8 cellular contexts compared by ENCODE assay signal in the genomic region with DNA sequence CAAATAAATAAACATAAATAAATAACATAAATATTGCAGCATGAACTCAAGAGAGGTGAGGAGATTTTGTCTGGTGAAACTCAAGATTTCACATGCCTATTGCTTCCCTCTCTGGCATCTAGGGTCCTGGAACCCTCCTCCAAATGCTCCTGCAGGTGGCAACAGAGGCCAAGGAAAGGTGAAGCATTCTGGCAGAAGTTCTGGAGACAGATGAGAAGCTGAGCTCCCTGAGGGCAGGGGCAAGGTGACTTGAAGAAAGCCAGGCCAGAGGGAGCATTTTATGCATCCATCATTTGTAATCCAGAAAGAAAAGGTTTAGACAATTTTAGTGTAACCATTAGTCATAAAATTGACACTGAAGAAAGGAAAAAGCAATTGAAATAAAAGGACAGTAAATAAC.
DNase-seq lines count a peak whose midpoint lies in the region; ATAC-seq and TF ChIP-seq lines count a peak whose summit lies in the region.

No MANE protein-coding gene starts in this region.

- TF ChIP-seq CTCF in MM.1S (IDR thresholded peaks at IDR 0.05; ENCODE audit: low read length) (peak; percentile 64), SU-DHL-6 (IDR thresholded peaks at IDR 0.05; ENCODE audit: insufficient read depth, low read length, poor library complexity, severe bottlenecking) (peak; percentile 17), astrocyte of the spinal cord (IDR thresholded peaks at IDR 0.05; ENCODE audit: low read depth, low read length) (peak; percentile 69), right lobe of liver (IDR thresholded peaks at IDR 0.05) (peak; percentile 45 to 59 (median 52))

- H3K9me3 ChIP-seq in MM.1S (replicated peaks; ENCODE audit: insufficient read depth, low read length) (no peaks in the 10 kb centered on the region), SU-DHL-6 (ENCODE audit: insufficient read depth, low read length) (no peaks in the 10 kb centered on the region), right lobe of liver (no peaks in the 10 kb centered on the region)

- no peak overlapping the region for H2AFZ ChIP-seq in MM.1S (ENCODE audit: low read length)
- no peak overlapping the region for H2AFZ ChIP-seq in SU-DHL-6 (ENCODE audit: low read depth, low read length, severe bottlenecking)

- H3K27ac ChIP-seq in MM.1S (ENCODE audit: low read length): no peak overlapping the region
- no peak overlapping the region for H3K27ac ChIP-seq in SU-DHL-6 (ENCODE audit: low read depth, low read length)
- no peak overlapping the region for H3K27ac ChIP-seq in right lobe of liver

- ATAC-seq in right lobe of liver: no peak

- in situ Hi-C loops in astrocyte of the spinal cord (cut with HindIII; ENCODE audit: low sequenced_read_pairs): no loop called here

- H3K36me3 ChIP-seq in MM.1S (replicated peaks; ENCODE audit: insufficient read depth, low read length): no peaks in the 10 kb centered on the region
- H3K36me3 ChIP-seq in SU-DHL-6 (ENCODE audit: low read length): no peaks in the 10 kb centered on the region
- H3K36me3 ChIP-seq in right lobe of liver: no peaks in the 10 kb centered on the region

- no peaks in the 10 kb centered on the region for H3K79me2 ChIP-seq in MM.1S (ENCODE audit: low read length)
- H3K79me2 ChIP-seq in SU-DHL-6 (ENCODE audit: insufficient read depth, low read length): no peaks in the 10 kb centered on the region

- peak; percentile 9 for DNase-seq in NCI-H1694 treated with DMSO at 0.1 percent for 48 hours (lab: John Stamatoyannopoulos, UW)
- no peak for DNase-seq in NCI-H1694 (lab: John Stamatoyannopoulos, UW)
- peak; percentile 64 for DNase-seq in MM.1S
- DNase-seq in astrocyte of the spinal cord (ENCODE audit: low read depth, low spot score): peak; percentile 54
- DNase-seq in right lobe of liver: peak in 1 of 3 donors; percentile 60
- peak; percentile 22 to 68 (median 52) for DNase-seq in stimulated activated naive CD4-positive, alpha-beta T cell (lab: John Stamatoyannopoulos, UW)
- no peak for DNase-seq in GOT3 (lab: John Stamatoyannopoulos, UW)

- no peaks in the 10 kb centered on the region for H4K20me1 ChIP-seq in MM.1S (ENCODE audit: insufficient read depth, low read length)
- H4K20me1 ChIP-seq in SU-DHL-6 (ENCODE audit: low read depth, low read length): no peaks in the 10 kb centered on the region

- TF ChIP-seq POLR2A in right lobe of liver (IDR thresholded peaks at IDR 0.05): no peak

- H3K9ac ChIP-seq in MM.1S (ENCODE audit: low read length): no peak overlapping the region
- no peak overlapping the region for H3K9ac ChIP-seq in SU-DHL-6 (ENCODE audit: low read length)

- H3K4me3 ChIP-seq in MM.1S (ENCODE audit: low read length) (no peak overlapping the region), SU-DHL-6 (ENCODE audit: insufficient read depth, low read length, poor library complexity, severe bottlenecking) (no peak overlapping the region), astrocyte of the spinal cord (ENCODE audit: low read depth, low read length) (no peak overlapping the region), right lobe of liver (no peak overlapping the region)

- intact Hi-C loops in right lobe of liver (cut with DNase I): loop anchor here (5.0 to 10.0 kb wide), 3 partner anchors 190 to 608 kb away; no protein-coding TSS in a partner anchor

- H3K4me2 ChIP-seq in MM.1S (ENCODE audit: low read depth, low read length) (no peak overlapping the region), SU-DHL-6 (ENCODE audit: low read depth, low read length, poor library complexity, severe bottlenecking) (no peak overlapping the region)

- H3F3A ChIP-seq in MM.1S (ENCODE audit: insufficient read depth, low read length) (peaks cover 13% of the 10 kb centered on the region; the same call in 1 of the 2 replicates), SU-DHL-6 (ENCODE audit: insufficient read depth) (no peaks in the 10 kb centered on the region)

- H3K27me3 ChIP-seq in MM.1S (replicated peaks; ENCODE audit: insufficient read depth, low read length): no peaks in the 10 kb centered on the region
- no peaks in the 10 kb centered on the region for H3K27me3 ChIP-seq in SU-DHL-6 (ENCODE audit: low read length)
- no peaks in the 10 kb centered on the region for H3K27me3 ChIP-seq in right lobe of liver

- H3K4me1 ChIP-seq in MM.1S (ENCODE audit: low read length) (peaks cover 10% of the 10 kb centered on the region), right lobe of liver (peaks cover 0 to 6% (median 0%) of the 10 kb centered on the region in 4 donors)

- no peaks in the 10 kb centered on the region for H3K9me2 ChIP-seq in MM.1S (replicated peaks; ENCODE audit: insufficient read depth, low read length)
- H3K9me2 ChIP-seq in SU-DHL-6 (replicated peaks; ENCODE audit: insufficient read depth, low read length): no peaks in the 10 kb centered on the region

Comparison
In these comparisons a context has a peak if more than half of its experiments do, and no peak if none do; other contexts are left out.
1. DNase-seq: peak in NCI-H1694 treated with DMSO at 0.1 percent for 48 hours (single experiment), MM.1S (single experiment), astrocyte of the spinal cord (single experiment) and stimulated activated naive CD4-positive, alpha-beta T cell (6 of 6); none in NCI-H1694 (single experiment) and GOT3 (single experiment).
2. CTCF ChIP-seq: peak in every context shown above with its lines; median percentile 69 in astrocyte of the spinal cord; 64 in MM.1S; 52 in right lobe of liver; 17 in SU-DHL-6.